ENCODE assay signal across 19 cellular contexts in the genomic region with DNA sequence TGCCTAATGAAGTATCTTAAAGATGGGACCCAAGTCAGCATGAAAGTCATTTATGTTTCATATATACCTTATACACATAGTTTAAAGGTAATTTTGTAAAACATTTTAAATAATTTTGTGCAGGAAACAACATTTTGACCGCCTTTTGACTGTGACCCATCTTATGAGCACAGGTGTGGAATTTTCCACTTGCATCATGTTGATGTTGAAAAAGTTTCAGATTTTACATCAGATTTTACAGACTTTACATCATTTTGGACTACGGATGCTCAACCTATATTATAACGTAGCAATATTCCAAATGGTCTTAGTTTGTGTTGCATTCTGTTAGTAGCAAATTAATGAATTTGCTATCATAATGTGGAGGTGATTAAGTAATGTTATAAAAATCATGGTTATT.
"Had no signal": no experiment of that assay in that cellular context is flagged by ENCODE, and none has a peak within 500 bp of the region (broad histone marks: within the 10 kb centered on the region; RNA-seq: fewer than 3 reads in every experiment).

No MANE protein-coding gene starts in this region.

- DNase-seq: activated CD4-positive, alpha-beta T cell treated with anti-CD3 and anti-CD28 coated beads for 4 hours; activated CD4-positive, alpha-beta T cell treated with anti-CD3 and anti-CD28 coated beads, Interleukin-2, amount 50 U/mL, for 4 hours; activated CD8-positive, alpha-beta memory T cell treated with anti-CD3 and anti-CD28 coated beads, Interleukin-2, amount 50 U/mL, for 4 hours; activated effector memory CD4-positive, alpha-beta T cell treated with anti-CD3 and anti-CD28 coated beads, Interleukin-2, amount 50 U/mL, for 16 hours; activated naive CD4-positive, alpha-beta T cell treated with Interleukin-2 at 50 U/mL for 16 hours; activated T-cell treated with anti-CD3 and anti-CD28 coated beads, Interleukin-2, amount 50 U/mL, for 48 hours; brain microvascular endothelial cell; Kasumi-1; KBM-7; NCI-H1105 treated with DMSO at 0.1 percent for 48 hours; NCI-H1436 treated with DMSO at 0.1 percent for 48 hours; NCI-H187; NCI-H2081; NCI-H446; NCI-H524; Peyer's patch; Right ventricle myocardium superior; SK-N-SH; T-helper 1 cell had no signal
